In genomic region chr17:81518113-81518784, GRCh38 we compare ENCODE assay signal across 8 cellular contexts. TPM values are rescaled to one million over a fixed set of nuclear protein-coding genes. Genes with fewer than 3 reads are reported as not detected.
DNase-seq lines count a peak whose midpoint lies in the region; ATAC-seq, FAIRE-seq and TF ChIP-seq lines count a peak whose summit lies in the region.

No MANE protein-coding gene starts in this region.

- no peaks in the 10 kb centered on the region for H3K79me2 ChIP-seq in keratinocyte (ENCODE audit: control insufficient read depth, insufficient read depth, low read length)

- no peak overlapping the region for H3K27ac ChIP-seq in keratinocyte (ENCODE audit: control insufficient read depth, insufficient read depth, low read length)
- no peak overlapping the region for H3K27ac ChIP-seq in thymus (ENCODE audit: low read depth)

- no peaks in the 10 kb centered on the region for H3K9me3 ChIP-seq in keratinocyte (ENCODE audit: control insufficient read depth, low read depth, low read length)
- no peaks in the 10 kb centered on the region for H3K9me3 ChIP-seq in thymus (ENCODE audit: control insufficient read depth)

- H4K20me1 ChIP-seq in keratinocyte (ENCODE audit: control insufficient read depth, extremely low read depth, insufficient read depth, low read length): no peaks in the 10 kb centered on the region

- 66% methylated on average over 24 of the region's 24 CpGs for WGBS in thymus

- CTCF ChIA-PET in activated CD4-positive, alpha-beta T cell treated with anti-CD3 and anti-CD28 coated beads for 36 hours (lab: Charles Lee): interaction anchor here (0.5 to 1.2 kb wide), 7 partner anchors 9 to 226 kb away, joined by 3 to 4 read pairs (median 3); no protein-coding TSS in a partner anchor

- peaks cover 14% of the 10 kb centered on the region for H3K4me1 Mint-ChIP-seq in activated CD4-positive, alpha-beta T cell treated with anti-CD3 and anti-CD28 coated beads for 36 hours
- H3K4me1 Mint-ChIP-seq in activated T-helper 1 cell treated with anti-CD3 and anti-CD28 coated beads, Interleukin-12 subunit alpha, Interleukin-12 subunit beta, Interleukin-2, Interleukin-4 antibody, amounts not matched to agents 30 ng/mL and 10 ng/mL and 1 ng/mL, durations not matched to agents 14 hours and 24 hours and 36 hours (ENCODE audit: low read depth): peaks cover 9% of the 10 kb centered on the region

- peaks cover 2% of the 10 kb centered on the region for H3K27me3 Mint-ChIP-seq in activated CD4-positive, alpha-beta T cell treated with anti-CD3 and anti-CD28 coated beads for 36 hours
- peaks cover 10% of the 10 kb centered on the region for H3K27me3 Mint-ChIP-seq in activated T-helper 1 cell treated with anti-CD3 and anti-CD28 coated beads, Interleukin-12 subunit alpha, Interleukin-12 subunit beta, Interleukin-2, Interleukin-4 antibody, amounts not matched to agents 30 ng/mL and 10 ng/mL and 1 ng/mL, durations not matched to agents 14 hours and 24 hours and 36 hours (ENCODE audit: insufficient read depth)

- dilution Hi-C loops in keratinocyte (cut with MboI; ENCODE audit: extremely low pct_ligation_motif_present, low sequenced_read_pairs): no loop called here

- H3K36me3 ChIP-seq in keratinocyte (ENCODE audit: control insufficient read depth in 2 of 2, extremely low read depth in 1 of 2, insufficient read depth in 2 of 2, low read length in 2 of 2) (no peaks in the 10 kb centered on the region), thymus (ENCODE audit: control insufficient read depth, insufficient read depth) (no peaks in the 10 kb centered on the region)

- H3K4me3 ChIP-seq in keratinocyte (ENCODE audit: control insufficient read depth in 2 of 3, extremely low read depth in 1 of 3, insufficient read depth in 2 of 3, low read depth in 1 of 3, low read length in 3 of 3) (peak overlapping the region in 1 of 3 experiments; percentile 51), thymus (ENCODE audit: low read length) (peak overlapping the region; percentile 44)

- intact Hi-C loops in activated CD4-positive, alpha-beta T cell treated with anti-CD3 and anti-CD28 coated beads for 36 hours (cut with DNase I, micrococcal nuclease): loop anchor here in 1 of 2 experiments (10.0 kb wide), 1 partner anchor 777 kb away; no protein-coding TSS in a partner anchor
- intact Hi-C loops in activated T-helper 1 cell treated with anti-CD3 and anti-CD28 coated beads, Interleukin-12 subunit alpha, Interleukin-12 subunit beta, Interleukin-2, Interleukin-4 antibody, amounts not matched to agents 30 ng/mL and 10 ng/mL and 1 ng/mL, durations not matched to agents 14 hours and 24 hours and 36 hours (cut with micrococcal nuclease): loop anchor here (5.0 kb wide), 1 partner anchor 84 kb away; no protein-coding TSS in a partner anchor

- TF ChIP-seq CTCF in keratinocyte (optimal IDR thresholded peaks at IDR 0.05 in 1 of 3, IDR thresholded peaks at IDR 0.05 in 1 of 3, conservative IDR thresholded peaks at IDR 0.05 in 1 of 3; ENCODE audit: extremely low read depth in 1 of 3, insufficient read depth in 2 of 3, low read length in 3 of 3): no peak

- no peak overlapping the region for H3K9ac ChIP-seq in keratinocyte (ENCODE audit: control insufficient read depth, extremely low read depth, insufficient read depth, low read length)

- H3K27me3 ChIP-seq in keratinocyte (ENCODE audit: control insufficient read depth, extremely low read depth, insufficient read depth, low read length): peaks cover 12% of the 10 kb centered on the region
- H3K27me3 ChIP-seq in thymus (ENCODE audit: control insufficient read depth, insufficient read depth): peaks cover 32% of the 10 kb centered on the region

- FAIRE-seq in keratinocyte (lab: Jason Lieb, UNC): no peak

- POLR2A ChIA-PET in activated CD4-positive, alpha-beta T cell treated with anti-CD3 and anti-CD28 coated beads for 36 hours (lab: Charles Lee): interaction anchor here (1.2 kb wide), 1 partner anchor 34 kb away, joined by 3 read pairs; the partner anchor contains the start of gene FAAP100

- H3K4me1 ChIP-seq in keratinocyte (ENCODE audit: control insufficient read depth, extremely low read depth, insufficient read depth, low read length) (peaks cover 14% of the 10 kb centered on the region), thymus (ENCODE audit: control insufficient read depth, insufficient read depth, low read length) (peaks cover 9% of the 10 kb centered on the region)

- H3K9me1 ChIP-seq in keratinocyte (ENCODE audit: control insufficient read depth, extremely low read depth, insufficient read depth, low read length): no peaks in the 10 kb centered on the region

- no peak overlapping the region for H3K27ac Mint-ChIP-seq in activated CD4-positive, alpha-beta T cell treated with anti-CD3 and anti-CD28 coated beads for 36 hours
- peak overlapping the region; percentile 55 for H3K27ac Mint-ChIP-seq in activated T-helper 1 cell treated with anti-CD3 and anti-CD28 coated beads, Interleukin-12 subunit alpha, Interleukin-12 subunit beta, Interleukin-2, Interleukin-4 antibody, amounts not matched to agents 30 ng/mL and 10 ng/mL and 1 ng/mL, durations not matched to agents 14 hours and 24 hours and 36 hours

- ATAC-seq in activated CD4-positive, alpha-beta T cell treated with anti-CD3 and anti-CD28 coated beads for 36 hours: no peak
- no peak for ATAC-seq in HG03520 (IDR thresholded peaks at IDR 0.05; ENCODE audit: unreplicated experiment)

- peak overlapping the region; percentile 43 for H3K4me3 Mint-ChIP-seq in activated CD4-positive, alpha-beta T cell treated with anti-CD3 and anti-CD28 coated beads for 36 hours
- H3K4me3 Mint-ChIP-seq in activated T-helper 1 cell treated with anti-CD3 and anti-CD28 coated beads, Interleukin-12 subunit alpha, Interleukin-12 subunit beta, Interleukin-2, Interleukin-4 antibody, amounts not matched to agents 30 ng/mL and 10 ng/mL and 1 ng/mL, durations not matched to agents 14 hours and 24 hours and 36 hours: peak overlapping the region; percentile 52

- H3K36me3 Mint-ChIP-seq in activated CD4-positive, alpha-beta T cell treated with anti-CD3 and anti-CD28 coated beads for 36 hours (ENCODE audit: low read depth): peaks cover 2% of the 10 kb centered on the region
- H3K36me3 Mint-ChIP-seq in activated T-helper 1 cell treated with anti-CD3 and anti-CD28 coated beads, Interleukin-12 subunit alpha, Interleukin-12 subunit beta, Interleukin-2, Interleukin-4 antibody, amounts not matched to agents 30 ng/mL and 10 ng/mL and 1 ng/mL, durations not matched to agents 14 hours and 24 hours and 36 hours (ENCODE audit: low read depth): no peaks in the 10 kb centered on the region

- H2AFZ ChIP-seq in keratinocyte (ENCODE audit: control insufficient read depth, low read length): no peak overlapping the region

- H3K4me2 ChIP-seq in keratinocyte (ENCODE audit: control insufficient read depth, extremely low read depth, insufficient read depth, low read depth, low read length): peak overlapping the region; percentile 84

- no peaks in the 10 kb centered on the region for H3K9me3 Mint-ChIP-seq in activated CD4-positive, alpha-beta T cell treated with anti-CD3 and anti-CD28 coated beads for 36 hours (ENCODE audit: low read depth)
- no peaks in the 10 kb centered on the region for H3K9me3 Mint-ChIP-seq in activated T-helper 1 cell treated with anti-CD3 and anti-CD28 coated beads, Interleukin-12 subunit alpha, Interleukin-12 subunit beta, Interleukin-2, Interleukin-4 antibody, amounts not matched to agents 30 ng/mL and 10 ng/mL and 1 ng/mL, durations not matched to agents 14 hours and 24 hours and 36 hours

- no peak for DNase-seq in activated CD4-positive, alpha-beta T cell treated with anti-CD3 and anti-CD28 coated beads for 36 hours
- no peak for DNase-seq in activated CD4-positive, alpha-beta T cell treated with anti-CD3 and anti-CD28 coated beads for 48 hours
- no peak for DNase-seq in activated T-helper 1 cell treated with anti-CD3 and anti-CD28 coated beads, Interleukin-12 subunit alpha, Interleukin-12 subunit beta, Interleukin-2, Interleukin-4 antibody, amounts not matched to agents 30 ng/mL and 10 ng/mL and 1 ng/mL, durations not matched to agents 14 hours and 24 hours and 36 hours (ENCODE audit: low spot score)
- no peak for DNase-seq in keratinocyte (ENCODE audit: low read depth, low spot score)
- DNase-seq in stimulated activated CD4-positive, alpha-beta T cell treated with anti-CD3 and anti-CD28 coated beads, Interleukin-4, amount 100 ng/mL, for 24 hours: no peak
- DNase-seq in COLO829 (ENCODE audit: low spot score): no peak

RNA-seq across cellular contexts. Expression of gene ACTG1, which starts 5.7 kb away (rescaled TPM):
- total RNA-seq in activated CD4-positive, alpha-beta T cell treated with anti-CD3 and anti-CD28 coated beads for 36 hours: 1,000 to 10,000 TPM; 4,119 to 5,987 TPM
- total RNA-seq in activated T-helper 1 cell treated with anti-CD3 and anti-CD28 coated beads, Interleukin-12 subunit alpha, Interleukin-12 subunit beta, Interleukin-2, Interleukin-4 antibody, amounts not matched to agents 30 ng/mL and 10 ng/mL and 1 ng/mL, durations not matched to agents 14 hours and 24 hours and 36 hours: 3,516 TPM in 2 replicates
- 1,003 to 6,215 TPM (median 1,867 TPM) in 3 replicates for polyA plus RNA-seq in keratinocyte
- polyA plus RNA-seq in keratinocyte (2011; ENCODE audit: low read depth): 5,158 TPM
- 3,252 and 7,102 TPM in 2 replicates for polyA plus RNA-seq in keratinocyte (2011; cell fraction: cytosol; rRNA removed)
- polyA plus RNA-seq in keratinocyte (2011; cell fraction: nucleus; rRNA removed): 2,825 and 3,350 TPM in 2 replicates
- polyA plus RNA-seq in keratinocyte (2012; ENCODE audit: low replicate concordance): 3,253 and 4,565 TPM in 2 replicates
- 1,155 to 10,422 TPM (median 1,781 TPM) in 3 replicates for polyA minus RNA-seq in keratinocyte
- 2,831 TPM for polyA minus RNA-seq in keratinocyte (2011; cell fraction: cytosol; rRNA and poly(A)+ RNA removed)
- polyA minus RNA-seq in keratinocyte (2011; cell fraction: nucleus; rRNA and poly(A)+ RNA removed): 951 and 1,249 TPM in 2 replicates
- 2,739 TPM for polyA plus RNA-seq in thymus

RNA-seq across cellular contexts. Expression of gene FSCN2, which starts 9.9 kb away (rescaled TPM):
- total RNA-seq in activated CD4-positive, alpha-beta T cell treated with anti-CD3 and anti-CD28 coated beads for 36 hours: under 1 TPM; 0.23 to 0.58 TPM
- total RNA-seq in activated T-helper 1 cell treated with anti-CD3 and anti-CD28 coated beads, Interleukin-12 subunit alpha, Interleukin-12 subunit beta, Interleukin-2, Interleukin-4 antibody, amounts not matched to agents 30 ng/mL and 10 ng/mL and 1 ng/mL, durations not matched to agents 14 hours and 24 hours and 36 hours: 0.52 and 0.64 TPM in 2 replicates
- polyA plus RNA-seq in keratinocyte (not detected in 3 replicates), thymus (0.87 TPM)
- polyA plus RNA-seq in keratinocyte (2011; ENCODE audit: low read depth): not detected
- not detected in 2 replicates for polyA plus RNA-seq in keratinocyte (2011; cell fraction: cytosol; rRNA removed)
- polyA plus RNA-seq in keratinocyte (2011; cell fraction: nucleus; rRNA removed): 0.09 and 0.19 TPM in 2 replicates
- not detected in 2 replicates for polyA plus RNA-seq in keratinocyte (2012; ENCODE audit: low replicate concordance)
- not detected in 3 replicates for polyA minus RNA-seq in keratinocyte
- polyA minus RNA-seq in keratinocyte (2011; cell fraction: cytosol; rRNA and poly(A)+ RNA removed): not detected
- polyA minus RNA-seq in keratinocyte (2011; cell fraction: nucleus; rRNA and poly(A)+ RNA removed): 0.32 TPM in 1 of 2 replicates, not detected in the other

RNA-seq across cellular contexts. Expression of gene FAAP100, which starts 33.9 kb away (rescaled TPM):
- total RNA-seq in activated CD4-positive, alpha-beta T cell treated with anti-CD3 and anti-CD28 coated beads for 36 hours: 10 to 100 TPM; 30.4 to 39.3 TPM
- total RNA-seq in activated T-helper 1 cell treated with anti-CD3 and anti-CD28 coated beads, Interleukin-12 subunit alpha, Interleukin-12 subunit beta, Interleukin-2, Interleukin-4 antibody, amounts not matched to agents 30 ng/mL and 10 ng/mL and 1 ng/mL, durations not matched to agents 14 hours and 24 hours and 36 hours: 69.2 and 69.5 TPM in 2 replicates
- polyA plus RNA-seq in keratinocyte: 3.8 to 7.4 TPM (median 6.9 TPM) in 3 replicates
- polyA plus RNA-seq in keratinocyte (2011; ENCODE audit: low read depth): 2.7 TPM
- polyA plus RNA-seq in keratinocyte (2011; cell fraction: cytosol; rRNA removed): 3.7 and 9.0 TPM in 2 replicates
- polyA plus RNA-seq in keratinocyte (2011; cell fraction: nucleus; rRNA removed): 13.2 and 18.1 TPM in 2 replicates
- 8.1 and 11.7 TPM in 2 replicates for polyA plus RNA-seq in keratinocyte (2012; ENCODE audit: low replicate concordance)
- polyA minus RNA-seq in keratinocyte: 6.2 to 11.1 TPM (median 10.2 TPM) in 3 replicates
- polyA minus RNA-seq in keratinocyte (2011; cell fraction: cytosol; rRNA and poly(A)+ RNA removed): 16.1 TPM
- polyA minus RNA-seq in keratinocyte (2011; cell fraction: nucleus; rRNA and poly(A)+ RNA removed): 14.0 and 14.1 TPM in 2 replicates
- 43.9 TPM for polyA plus RNA-seq in thymus
